Comparison of ENCODE assay signal across 8 cellular contexts in genomic region chr2:239106314-239106908, GRCh38.
A peak's percentile ranks its signal among the peaks of the same experiment; 100 is the strongest.
DNase-seq lines count a peak whose midpoint lies in the region; ATAC-seq and TF ChIP-seq lines count a peak whose summit lies in the region.

No MANE protein-coding gene starts in this region.

- peaks cover 6% of the 10 kb centered on the region for H3K36me3 Mint-ChIP-seq in chondrocyte (ENCODE audit: low read depth)

- ATAC-seq in stimulated activated naive CD8-positive, alpha-beta T cell treated with anti-CD3 and anti-CD28 coated beads, Interleukin-15, Interleukin-2, amounts not matched to agents 100 U/mL and 50 U/mL, for 24 hours: no peak
- no peak for ATAC-seq in stimulated activated naive CD8-positive, alpha-beta T cell treated with anti-CD3 and anti-CD28 coated beads, Interleukin-15, amount 100 ng/mL, for 72 hours
- peak; percentile 8 to 41 (median 29) for ATAC-seq in right lobe of liver
- no peak for ATAC-seq in HG03469 (IDR thresholded peaks at IDR 0.05; ENCODE audit: unreplicated experiment)
- ATAC-seq in HG03175 (IDR thresholded peaks at IDR 0.05; ENCODE audit: unreplicated experiment): no peak

- TF ChIP-seq POLR2A in right lobe of liver (IDR thresholded peaks at IDR 0.05): no peak

- H3K4me3 Mint-ChIP-seq in stimulated activated naive CD8-positive, alpha-beta T cell treated with anti-CD3 and anti-CD28 coated beads, Interleukin-15, amount 100 ng/mL, for 72 hours: no peak overlapping the region
- H3K4me3 Mint-ChIP-seq in chondrocyte (ENCODE audit: unreplicated experiment): no peak overlapping the region

- DNase-seq in stimulated activated naive CD8-positive, alpha-beta T cell treated with anti-CD3 and anti-CD28 coated beads, Interleukin-15, Interleukin-2, amounts not matched to agents 100 U/mL and 50 U/mL, for 24 hours: peak; percentile 20
- no peak for DNase-seq in stimulated activated naive CD8-positive, alpha-beta T cell treated with anti-CD3 and anti-CD28 coated beads, Interleukin-15, amount 100 ng/mL, for 72 hours
- DNase-seq in NCI-H510A treated with DMSO at 0.1 percent for 48 hours (lab: John Stamatoyannopoulos, UW) (peak; percentile 22), chondrocyte (ENCODE audit: low spot score) (no peak), right lobe of liver (no peak)
- no peak for DNase-seq in stimulated activated CD4-positive, alpha-beta T cell treated with anti-CD3 and anti-CD28 coated beads, Interleukin-4, amount 100 ng/mL, for 1 hour

- peaks cover 0 to 13% (median 0%) of the 10 kb centered on the region in 4 donors for H3K4me1 ChIP-seq in right lobe of liver

- 64% methylated on average over 2 of the region's 11 CpGs for WGBS in right lobe of liver (ENCODE audit: insufficient coverage, low coverage, low lambda C conversion rate, missing lambda C conversion rate)

- no peak overlapping the region for H3K27ac ChIP-seq in right lobe of liver

- peaks cover 0 to 19% (median 0%) of the 10 kb centered on the region in 4 donors for H3K36me3 ChIP-seq in right lobe of liver

- no peak overlapping the region for H3K4me3 ChIP-seq in right lobe of liver

- peak; percentile 84 for TF ChIP-seq CTCF in chondrocyte (IDR thresholded peaks at IDR 0.05)
- TF ChIP-seq CTCF in right lobe of liver (IDR thresholded peaks at IDR 0.05): peak; percentile 8 to 45 (median 26)

- intact Hi-C loops in right lobe of liver (cut with DNase I): no loop called here

- H3K9me3 ChIP-seq in right lobe of liver: no peaks in the 10 kb centered on the region

- H3K27me3 Mint-ChIP-seq in stimulated activated naive CD8-positive, alpha-beta T cell treated with anti-CD3 and anti-CD28 coated beads, Interleukin-15, amount 100 ng/mL, for 72 hours: no peaks in the 10 kb centered on the region
- no peaks in the 10 kb centered on the region for H3K27me3 Mint-ChIP-seq in chondrocyte (ENCODE audit: low read depth)

- H3K9me3 Mint-ChIP-seq in stimulated activated naive CD8-positive, alpha-beta T cell treated with anti-CD3 and anti-CD28 coated beads, Interleukin-15, amount 100 ng/mL, for 72 hours: no peaks in the 10 kb centered on the region
- no peaks in the 10 kb centered on the region for H3K9me3 Mint-ChIP-seq in chondrocyte (ENCODE audit: low read depth)

- no peaks in the 10 kb centered on the region for H3K4me1 Mint-ChIP-seq in stimulated activated naive CD8-positive, alpha-beta T cell treated with anti-CD3 and anti-CD28 coated beads, Interleukin-15, amount 100 ng/mL, for 72 hours
- H3K4me1 Mint-ChIP-seq in chondrocyte (ENCODE audit: low read depth): no peaks in the 10 kb centered on the region

- no peaks in the 10 kb centered on the region for H3K27me3 ChIP-seq in right lobe of liver

- H3K27ac Mint-ChIP-seq in stimulated activated naive CD8-positive, alpha-beta T cell treated with anti-CD3 and anti-CD28 coated beads, Interleukin-15, amount 100 ng/mL, for 72 hours: no peak overlapping the region
- no peak overlapping the region for H3K27ac Mint-ChIP-seq in chondrocyte (ENCODE audit: unreplicated experiment)

Comparison
In these comparisons a context has a peak if more than half of its experiments do, and no peak if none do; other contexts are left out.
1. DNase-seq: peak in stimulated activated naive CD8-positive, alpha-beta T cell treated with anti-CD3 and anti-CD28 coated beads, Interleukin-15, Interleukin-2, amounts not matched to agents 100 U/mL and 50 U/mL, for 24 hours (single experiment) and NCI-H510A treated with DMSO at 0.1 percent for 48 hours (single experiment); none in stimulated activated naive CD8-positive, alpha-beta T cell treated with anti-CD3 and anti-CD28 coated beads, Interleukin-15, amount 100 ng/mL, for 72 hours (0 of 2), chondrocyte (single experiment), right lobe of liver (0 of 3) and stimulated activated CD4-positive, alpha-beta T cell treated with anti-CD3 and anti-CD28 coated beads, Interleukin-4, amount 100 ng/mL, for 1 hour (single experiment).
2. ATAC-seq: peak in right lobe of liver (4 of 4); none in stimulated activated naive CD8-positive, alpha-beta T cell treated with anti-CD3 and anti-CD28 coated beads, Interleukin-15, Interleukin-2, amounts not matched to agents 100 U/mL and 50 U/mL, for 24 hours (single experiment), stimulated activated naive CD8-positive, alpha-beta T cell treated with anti-CD3 and anti-CD28 coated beads, Interleukin-15, amount 100 ng/mL, for 72 hours (single experiment), HG03469 (single experiment) and HG03175 (single experiment).